19 cellular contexts compared by ENCODE assay signal in the genomic region with DNA sequence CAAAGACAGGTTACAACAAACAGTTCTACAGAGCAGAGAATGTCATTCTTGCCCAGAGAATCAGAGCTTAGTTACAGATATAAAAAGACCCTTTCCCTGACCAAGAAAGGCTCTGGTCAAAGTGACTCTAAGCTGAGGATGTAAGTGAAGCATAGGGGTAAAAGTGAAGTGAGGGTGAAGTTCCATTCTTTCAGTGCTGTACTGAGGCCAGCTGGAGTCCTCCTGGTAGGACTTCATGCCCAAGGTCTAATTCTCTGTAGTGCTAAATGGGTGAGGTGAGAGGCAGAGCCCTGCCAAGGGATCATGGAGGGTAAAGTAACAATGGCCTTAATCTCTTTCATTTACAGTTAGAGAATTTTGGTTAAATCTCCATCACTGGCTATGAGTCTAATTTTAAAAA. TPM values are rescaled to one million over a fixed set of nuclear protein-coding genes. Genes with fewer than 3 reads are reported as not detected.
DNase-seq lines count a peak whose midpoint lies in the region; ATAC-seq, FAIRE-seq and TF ChIP-seq lines count a peak whose summit lies in the region.
"Had no signal": no experiment of that assay in that cellular context is flagged by ENCODE, and none has a peak within 500 bp of the region (broad histone marks: within the 10 kb centered on the region; RNA-seq: fewer than 3 reads in every experiment).

No MANE protein-coding gene starts in this region.

- H3K9me3 Mint-ChIP-seq in CD8-positive, alpha-beta T cell = no peaks in the 10 kb centered on the region
- H3K9me3 Mint-ChIP-seq in brain (no peaks in the 10 kb centered on the region), progenitor cell of endocrine pancreas (ENCODE audit: low read depth) (no peaks in the 10 kb centered on the region)
- H3K9me3 Mint-ChIP-seq: CD14-positive monocyte, HFFc6, IgD-negative memory B cell had no signal

- no peak for TF ChIP-seq RAD21 in HepG2 (CRISPR knock-in tag; IDR thresholded peaks at IDR 0.05)

- no peak for DNase-seq in CD8-positive, alpha-beta T cell
- DNase-seq in HepG2 (ENCODE audit: low spot score) = no peak
- no peak for DNase-seq in right atrium auricular region (ENCODE audit: low spot score)
- no peak for DNase-seq in progenitor cell of endocrine pancreas (ENCODE audit: low spot score, unreplicated experiment)
- DNase-seq in SK-N-DZ (ENCODE audit: low spot score) = no peak
- DNase-seq: DMS79 treated with DMSO at 0.1 percent for 48 hours, HFFc6, NCI-H1105 treated with DMSO at 0.1 percent for 48 hours, NCI-H187 treated with DMSO at 0.1 percent for 48 hours, NCI-H2171 treated with DMSO at 0.1 percent for 48 hours, NCI-H446 treated with DMSO at 0.1 percent for 48 hours, RPMI8226, SIG-M5 had no signal

- H3K36me3 ChIP-seq in CD8-positive, alpha-beta T cell (ENCODE audit: insufficient read depth, low read length) = peaks cover 3% of the 10 kb centered on the region
- H3K36me3 ChIP-seq in HepG2 (replicated peaks in 1 of 2; ENCODE audit: control insufficient read depth in 1 of 2, insufficient read depth in 2 of 2, low read length in 2 of 2) (peaks cover 2 to 17% of the 10 kb centered on the region in 2 experiments; a peak in 4 of 5 replicates), right atrium auricular region (no peaks in the 10 kb centered on the region)

- H3K36me3 Mint-ChIP-seq in CD8-positive, alpha-beta T cell = peaks cover 20% of the 10 kb centered on the region
- peaks cover 8% of the 10 kb centered on the region for H3K36me3 Mint-ChIP-seq in brain
- peaks cover 10% of the 10 kb centered on the region for H3K36me3 Mint-ChIP-seq in progenitor cell of endocrine pancreas (ENCODE audit: insufficient read depth)
- H3K36me3 Mint-ChIP-seq: CD14-positive monocyte, IgD-negative memory B cell had no signal

- H3K9me3 ChIP-seq in CD8-positive, alpha-beta T cell (ENCODE audit: low read length) = no peaks in the 10 kb centered on the region
- H3K9me3 ChIP-seq in HepG2 (ENCODE audit: low read length) = no peaks in the 10 kb centered on the region
- no peaks in the 10 kb centered on the region for H3K9me3 ChIP-seq in right atrium auricular region

- no peaks in the 10 kb centered on the region for H4K20me1 ChIP-seq in HepG2 (ENCODE audit: insufficient read depth, low read length)

- H3K4me2 ChIP-seq in HepG2 (ENCODE audit: low read depth, low read length) = no peak overlapping the region

- H3K4me1 ChIP-seq in CD8-positive, alpha-beta T cell (ENCODE audit: insufficient read depth, low read length) = peaks cover 18% of the 10 kb centered on the region
- H3K4me1 ChIP-seq in HepG2 (ENCODE audit: insufficient read depth, low read length) (peaks cover 48% of the 10 kb centered on the region), right atrium auricular region (peaks cover 0 to 12% of the 10 kb centered on the region in 2 donors)

- H3K9ac ChIP-seq in HepG2 (ENCODE audit: insufficient read depth, low read depth, low read length) = no peak overlapping the region

- BruUV-seq in HepG2 (replicated peaks; lab: Mats Ljungman, UMichigan) = no TSS peak

- TF ChIP-seq CTCF in 22Rv1 (IDR thresholded peaks at IDR 0.05) (no peak), brain (conservative IDR thresholded peaks at IDR 0.05) (no peak), HepG2 (CRISPR knock-in tag; IDR thresholded peaks at IDR 0.05) (no peak), right atrium auricular region (IDR thresholded peaks at IDR 0.05) (no peak), progenitor cell of endocrine pancreas (IDR thresholded peaks at IDR 0.05; ENCODE audit: unreplicated experiment) (no peak)
- TF ChIP-seq CTCF in CD8-positive, alpha-beta T cell (IDR thresholded peaks at IDR 0.05) = no peak

- no peak for ATAC-seq in CD8-positive, alpha-beta T cell
- ATAC-seq in HepG2 = peak; percentile 50; the same call in 2 of the 3 replicates
- ATAC-seq in HG03280 (IDR thresholded peaks at IDR 0.05; ENCODE audit: unreplicated experiment) = no peak

- H3K27ac Mint-ChIP-seq in CD8-positive, alpha-beta T cell = peak overlapping the region; percentile 37
- peak overlapping the region in 3 of 5 experiments; percentile 14 to 73 (median 36) for H3K27ac Mint-ChIP-seq in brain
- no peak overlapping the region for H3K27ac Mint-ChIP-seq in progenitor cell of endocrine pancreas
- H3K27ac Mint-ChIP-seq: HFFc6, IgD-negative memory B cell had no signal

- H3K27me3 Mint-ChIP-seq in CD8-positive, alpha-beta T cell (ENCODE audit: low read depth) = no peaks in the 10 kb centered on the region
- H3K27me3 Mint-ChIP-seq in brain (peaks cover 2% of the 10 kb centered on the region), progenitor cell of endocrine pancreas (no peaks in the 10 kb centered on the region)
- H3K27me3 Mint-ChIP-seq: IgD-negative memory B cell had no signal

- no peak for TF ChIP-seq EP300 in HepG2 (IDR thresholded peaks at IDR 0.05; ENCODE audit: low read depth in 2 of 2, low read length in 2 of 2)
- TF ChIP-seq EP300 in HepG2 (CRISPR knock-in tag; IDR thresholded peaks at IDR 0.05; ENCODE audit: borderline replicate concordance) = no peak

- no peak overlapping the region for H3K4me3 Mint-ChIP-seq in CD8-positive, alpha-beta T cell
- H3K4me3 Mint-ChIP-seq in brain (no peak overlapping the region), progenitor cell of endocrine pancreas (ENCODE audit: low read depth) (no peak overlapping the region)
- H3K4me3 Mint-ChIP-seq: CD14-positive monocyte, HFFc6, IgD-negative memory B cell had no signal

- no peak overlapping the region for H3K4me3 ChIP-seq in CD8-positive, alpha-beta T cell (ENCODE audit: low read depth, low read length)
- H3K4me3 ChIP-seq in HepG2 (replicated peaks in 1 of 3; ENCODE audit: insufficient read depth in 1 of 3, low read depth in 2 of 3, low read length in 3 of 3) (no peak overlapping the region), right atrium auricular region (no peak overlapping the region)

- H3K4me1 Mint-ChIP-seq in CD8-positive, alpha-beta T cell (ENCODE audit: low read depth) = peaks cover 52% of the 10 kb centered on the region
- H3K4me1 Mint-ChIP-seq in brain (peaks cover 68% of the 10 kb centered on the region), progenitor cell of endocrine pancreas (ENCODE audit: low read depth) (peaks cover 48% of the 10 kb centered on the region)

- H3K79me2 ChIP-seq in HepG2 (ENCODE audit: insufficient read depth, low read length) = peaks cover 51% of the 10 kb centered on the region

- TF ChIP-seq POLR2A in HepG2 (IDR thresholded peaks at IDR 0.05; ENCODE audit: insufficient read depth in 1 of 2, low read depth in 2 of 2, low read length in 2 of 2) = no peak

- H2AFZ ChIP-seq in HepG2 (ENCODE audit: low read length) = no peak overlapping the region

- H3K27me3 ChIP-seq in CD8-positive, alpha-beta T cell (ENCODE audit: insufficient read depth, low read length) = no peaks in the 10 kb centered on the region
- H3K27me3 ChIP-seq in HepG2 (ENCODE audit: control insufficient read depth in 1 of 2, insufficient read depth in 2 of 2, low read length in 2 of 2) (no peaks in the 10 kb centered on the region), right atrium auricular region (no peaks in the 10 kb centered on the region)

- POLR2A ChIA-PET in CD8-positive, alpha-beta T cell (lab: Charles Lee) = interaction anchor here (1.4 to 2.8 kb wide), 2 partner anchors 20 to 166 kb away, joined by 3 to 11 read pairs; partner anchors contain the start of gene BORCS5
- POLR2A ChIA-PET in HepG2 (lab: Yijun Ruan, JAX) = no interaction called here

- in situ Hi-C loops in HepG2 (cut with HindIII; ENCODE audit: extremely low pct_ligation_motif_present, low pct_unique_long_range_greater_than_20kb) = no loop called here

- peak overlapping the region; percentile 47 for H3K27ac ChIP-seq in 22Rv1
- H3K27ac ChIP-seq in CD8-positive, alpha-beta T cell (ENCODE audit: low read depth, low read length) = no peak overlapping the region
- no peak overlapping the region for H3K27ac ChIP-seq in HepG2 (ENCODE audit: extremely low read length, insufficient read depth, low read length)
- no peak overlapping the region for H3K27ac ChIP-seq in right atrium auricular region

- no peak for FAIRE-seq in HepG2 (lab: Jason Lieb, UNC)
- FAIRE-seq: D721Med had no signal

- CTCF ChIA-PET in CD8-positive, alpha-beta T cell (lab: Charles Lee) = interaction anchor here (0.9 kb wide), 1 partner anchor 9 kb away, joined by 3 read pairs; no protein-coding TSS in a partner anchor
- CTCF ChIA-PET in HepG2 (lab: Yijun Ruan, JAX; ENCODE audit: low intra/inter-chr PET ratio, low total read pairs) = no interaction called here

- intact Hi-C loops in CD8-positive, alpha-beta T cell (cut with DNase I, micrococcal nuclease) = no loop called here
- intact Hi-C loops in HepG2 (cut with micrococcal nuclease; ENCODE audit: unreplicated experiment) = no loop called here

RNA-seq across cellular contexts. Expression of gene DUSP16, which starts 38.5 kb away (rescaled TPM):
- total RNA-seq in CD8-positive, alpha-beta T cell = 10 to 100 TPM; 27.9 to 34.1 TPM
- polyA plus RNA-seq in brain (ENCODE audit: insufficient read depth, low read depth, low replicate concordance) = 33.7 TPM
- 46.6 and 69.1 TPM in 2 replicates for total RNA-seq in HepG2 (2016; rRNA removed; fragmentation: Illumina TruSeq; extraction: Trizol)
- 75.4 and 77.4 TPM in 2 replicates for total RNA-seq in HepG2 (2016; cell fraction: cytosol; rRNA removed; fragmentation: Illumina TruSeq; extraction: Trizol; ENCODE audit: low read depth)
- 45.6 and 69.2 TPM in 2 replicates for total RNA-seq in HepG2 (2016; cell fraction: insoluble cytoplasmic fraction; rRNA removed; fragmentation: Illumina TruSeq; extraction: Trizol)
- total RNA-seq in HepG2 (2016; cell fraction: membrane; rRNA removed; fragmentation: Illumina TruSeq; extraction: Trizol) = 44.8 and 48.7 TPM in 2 replicates
- total RNA-seq in HepG2 (2016; cell fraction: nucleus; rRNA removed; fragmentation: Illumina TruSeq; extraction: Trizol) = 37.1 and 40.3 TPM in 2 replicates
- polyA plus RNA-seq in HepG2 (2011; rRNA removed) = 33.8 and 45.7 TPM in 2 replicates
- 38.7 and 54.1 TPM in 2 replicates for polyA plus RNA-seq in HepG2 (2011; cell fraction: cytosol; rRNA removed)
- polyA plus RNA-seq in HepG2 (2011; cell fraction: nucleus; rRNA removed) = 18.4 and 20.7 TPM in 2 replicates
- 38.8 and 40.2 TPM in 2 replicates for polyA plus RNA-seq in HepG2 (2012)
- 2.3 and 2.6 TPM in 2 replicates for polyA plus RNA-seq in HepG2 (2016; cell fraction: cytosol; fragmentation: Illumina TruSeq; extraction: Trizol; ENCODE audit: low read depth)
- polyA plus RNA-seq in HepG2 (2016; cell fraction: insoluble cytoplasmic fraction; fragmentation: Illumina TruSeq; extraction: Trizol; ENCODE audit: low read depth) = 45.8 and 48.8 TPM in 2 replicates
- 11.5 and 13.5 TPM in 2 replicates for polyA plus RNA-seq in HepG2 (2016; cell fraction: membrane; fragmentation: Illumina TruSeq; extraction: Trizol; ENCODE audit: low read depth)
- polyA plus RNA-seq in HepG2 (2016; cell fraction: nucleus; fragmentation: Illumina TruSeq; extraction: Trizol; ENCODE audit: insufficient read depth, low read depth) = 29.0 and 30.6 TPM in 2 replicates
- polyA minus RNA-seq in HepG2 (2011; rRNA and poly(A)+ RNA removed; ENCODE audit: low replicate concordance) = 16.0 and 66.0 TPM in 2 replicates
- 50.3 and 55.0 TPM in 2 replicates for polyA minus RNA-seq in HepG2 (2011; cell fraction: cytosol; rRNA and poly(A)+ RNA removed)
- polyA minus RNA-seq in HepG2 (2011; cell fraction: nucleus; rRNA and poly(A)+ RNA removed) = 53.4 and 59.3 TPM in 2 replicates
- total RNA-seq in right atrium auricular region = 10 to 100 TPM in 1 of 2 donors, 1 to 10 TPM in 1; 9.6 to 18.7 TPM
- total RNA-seq in progenitor cell of endocrine pancreas = 67.5 and 74.6 TPM in 2 replicates
- polyA plus RNA-seq in SK-N-DZ (2014; cell fraction: cytosol; rRNA removed) = 6.5 and 7.5 TPM in 2 replicates
- 4.2 and 4.4 TPM in 2 replicates for polyA plus RNA-seq in SK-N-DZ (2014; cell fraction: nucleus; rRNA removed)
